ENCODE assay signal across 1 cellular context in the genomic region with DNA sequence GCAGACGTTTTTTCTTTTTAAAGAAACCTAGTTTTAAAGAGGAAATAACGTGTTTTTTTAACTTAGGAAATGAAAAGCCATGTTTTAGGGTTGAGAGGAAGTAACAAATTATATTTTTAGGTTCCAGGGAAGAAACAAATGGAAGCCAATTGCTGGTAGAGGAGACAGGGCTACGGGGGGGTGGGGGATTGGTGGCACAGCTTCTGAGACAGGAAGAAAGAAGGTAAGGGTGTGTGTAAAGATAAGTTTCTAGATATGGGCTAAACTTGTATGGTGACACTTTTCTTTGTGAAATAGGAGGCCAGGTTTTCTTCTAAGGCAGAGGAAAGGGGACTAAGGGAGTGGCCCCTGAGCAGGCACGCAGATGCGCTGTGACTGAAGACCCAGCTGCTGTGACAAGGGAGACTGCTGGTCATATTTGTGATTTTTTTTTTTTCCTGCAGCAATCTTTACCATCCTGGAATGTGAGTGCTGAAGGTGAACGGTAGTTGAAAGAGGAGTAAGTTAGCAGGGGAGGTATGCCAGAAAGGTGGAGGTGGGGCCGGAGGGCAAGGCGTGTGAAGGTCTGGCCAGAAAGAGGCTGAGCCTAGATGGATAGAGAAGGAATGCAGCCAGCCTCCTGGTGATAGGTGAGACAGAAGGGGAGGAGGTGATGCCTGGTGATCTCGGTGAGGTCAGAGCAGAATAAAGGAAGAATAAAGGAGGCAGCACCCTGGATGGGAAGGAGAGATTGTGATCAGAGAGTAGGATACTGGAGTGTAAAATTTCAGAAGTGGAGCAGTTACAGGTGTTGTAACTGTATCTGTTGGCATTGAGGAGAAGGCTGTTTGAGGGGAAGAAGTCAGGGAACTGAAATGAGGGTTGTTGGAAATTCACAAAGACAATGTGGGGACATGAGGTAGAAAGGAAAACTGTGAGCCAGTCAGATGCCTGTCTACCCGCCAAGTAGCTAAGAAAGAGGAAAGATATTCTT.
TF ChIP-seq lines count a peak whose summit lies in the region.

No MANE protein-coding gene starts in this region.

TF ChIP-seq in HepG2, 621 proteins besides CTCF, POLR2A, EP300 and RAD21:
- TF ChIP-seq JUNB (CRISPR knock-in tag; IDR thresholded peaks at IDR 0.05; ENCODE audit: borderline replicate concordance) (no peak), MTF2 (CRISPR knock-in tag; IDR thresholded peaks at IDR 0.05; ENCODE audit: borderline replicate concordance) (no peak), HMG20A (CRISPR knock-in tag; IDR thresholded peaks at IDR 0.05; ENCODE audit: borderline replicate concordance) (no peak), ZNF614 (CRISPR knock-in tag; IDR thresholded peaks at IDR 0.05; ENCODE audit: borderline replicate concordance) (no peak), TOE1 (CRISPR knock-in tag; IDR thresholded peaks at IDR 0.05) (no peak), NFIC (IDR thresholded peaks at IDR 0.05; ENCODE audit: low read length) (no peak)
- TF ChIP-seq, protein P1, sequence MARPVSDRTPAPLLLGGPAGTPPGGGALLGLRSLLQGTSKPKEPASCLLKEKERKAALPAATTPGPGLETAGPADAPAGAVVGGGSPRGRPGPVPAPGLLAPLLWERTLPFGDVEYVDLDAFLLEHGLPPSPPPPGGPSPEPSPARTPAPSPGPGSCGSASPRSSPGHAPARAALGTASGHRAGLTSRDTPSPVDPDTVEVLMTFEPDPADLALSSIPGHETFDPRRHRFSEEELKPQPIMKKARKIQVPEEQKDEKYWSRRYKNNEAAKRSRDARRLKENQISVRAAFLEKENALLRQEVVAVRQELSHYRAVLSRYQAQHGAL (CRISPR knock-in tag; IDR thresholded peaks at IDR 0.05; ENCODE audit: not compliant biosample characterization) = no peak
